11 cellular contexts compared by ENCODE assay signal in the genomic region with DNA sequence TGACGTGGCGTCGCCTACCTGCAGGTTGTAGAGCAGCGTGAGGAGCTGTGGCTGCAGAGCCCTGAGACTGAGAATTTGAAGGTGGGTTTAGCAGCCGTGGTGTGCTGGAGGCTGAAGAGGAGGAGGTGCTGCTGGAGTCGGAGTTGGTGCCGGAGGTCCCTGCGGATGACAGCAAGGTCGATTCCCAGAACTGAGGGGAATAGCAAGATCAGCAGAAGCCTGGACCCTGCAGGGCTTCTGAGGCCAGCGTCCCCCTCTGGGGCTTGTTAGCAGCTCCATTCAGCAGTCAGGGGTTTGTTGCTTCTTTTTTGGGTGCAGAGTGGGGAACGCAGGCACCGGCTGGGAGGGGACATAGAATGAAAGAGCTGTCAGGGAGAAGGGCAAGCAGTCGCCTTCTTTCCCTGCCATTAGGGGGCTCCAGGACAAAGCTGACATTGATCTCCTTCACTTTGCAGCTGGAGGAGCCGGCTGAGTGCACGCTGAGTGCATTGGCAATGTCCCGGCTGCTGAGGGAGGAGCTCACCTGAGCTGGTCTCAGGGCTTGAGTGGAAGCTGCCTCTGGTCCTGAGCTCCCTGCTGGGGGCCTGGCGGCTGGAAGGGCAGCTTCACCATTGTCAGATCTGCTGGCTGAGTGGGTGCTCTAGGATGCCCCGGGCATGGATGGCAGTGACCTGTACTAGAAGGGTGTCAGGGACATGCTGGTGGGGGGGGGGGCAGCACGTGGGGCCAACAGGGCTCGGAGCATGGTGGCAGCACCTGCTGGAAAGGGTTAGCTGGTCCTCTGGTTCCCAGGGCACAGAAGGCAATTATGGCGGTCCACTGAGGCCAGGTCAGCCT. TPM values are rescaled to one million over a fixed set of nuclear protein-coding genes. Genes with fewer than 3 reads are reported as not detected.
DNase-seq lines count a peak whose midpoint lies in the region; ATAC-seq, FAIRE-seq and TF ChIP-seq lines count a peak whose summit lies in the region.
"Had no signal": no experiment of that assay in that cellular context is flagged by ENCODE, and none has a peak within 500 bp of the region (broad histone marks: within the 10 kb centered on the region; RNA-seq: fewer than 3 reads in every experiment).

No MANE protein-coding gene starts in this region.

- no peak overlapping the region for H3K4me3 ChIP-seq in GM12878

- H3K36me3 ChIP-seq in GM12878 (ENCODE audit: control insufficient read depth in 2 of 2, insufficient read depth in 2 of 2, low read length in 1 of 2): no peaks in the 10 kb centered on the region

- RAD21 ChIA-PET in GM12878 (lab: Charles Lee; ENCODE audit: unreplicated experiment): interaction anchor here (0.5 to 3.7 kb wide), 3 partner anchors 20 to 298 kb away, joined by 3 to 12 read pairs (median 5); a partner anchor contains a TSS

- no peak overlapping the region for H3K9ac ChIP-seq in GM12878 (ENCODE audit: control insufficient read depth, insufficient read depth, low read length)

- H3K27me3 Mint-ChIP-seq in osteocyte (ENCODE audit: unreplicated experiment): peaks cover 37% of the 10 kb centered on the region

- no peaks in the 10 kb centered on the region for H3K9me3 ChIP-seq in GM12878 (replicated peaks; ENCODE audit: control insufficient read depth, insufficient read depth, low read length)

- no peak for TF ChIP-seq POLR2A in GM12878 (IDR thresholded peaks at IDR 0.05; ENCODE audit: low read depth, low read length)

- peaks cover 0 to 5% of the 10 kb centered on the region in 2 experiments for H3K27me3 ChIP-seq in GM12878 (replicated peaks in 1 of 2; ENCODE audit: control insufficient read depth in 2 of 2, insufficient read depth in 2 of 2, low read length in 1 of 2)

- TF ChIP-seq CTCF in GM12878 (IDR thresholded peaks at IDR 0.05 in 2 of 3, conservative IDR thresholded peaks at IDR 0.05 in 1 of 3; ENCODE audit: control insufficient read depth in 2 of 3, extremely low read depth in 1 of 3, insufficient read depth in 1 of 3, low read depth in 3 of 3, low read length in 3 of 3) (peak; percentile 23 to 33 (median 29); a peak in 3 of 6 replicates), osteocyte (IDR thresholded peaks at IDR 0.05) (peak; percentile 22)

- no peaks in the 10 kb centered on the region for H3K79me2 ChIP-seq in GM12878 (ENCODE audit: control insufficient read depth, insufficient read depth, low read length)

- no peak overlapping the region for H2AFZ ChIP-seq in GM12878 (ENCODE audit: control insufficient read depth, low read depth, low read length)

- peaks cover 3% of the 10 kb centered on the region for H3K4me1 Mint-ChIP-seq in osteocyte (ENCODE audit: unreplicated experiment)

- SMC1A ChIA-PET in GM12878 (lab: Charles Lee; ENCODE audit: uncharacterized antibody, unreplicated experiment): interaction anchor here (1.0 to 4.2 kb wide), 3 partner anchors 29 to 297 kb away, joined by 3 to 21 read pairs (median 14); no protein-coding TSS in a partner anchor

- DNase-seq in DMS 273 (lab: John Stamatoyannopoulos, UW; ENCODE audit: unreplicated experiment) (peak; percentile 65), DMS 273 treated with DMSO at 0.1 percent for 48 hours (lab: John Stamatoyannopoulos, UW) (no peak), NAMALWA (ENCODE audit: low spot score) (peak; percentile 54), GM12878 (ENCODE audit: low read depth, low spot score) (no peak), osteocyte (ENCODE audit: extremely low spot score, unreplicated experiment) (no peak), NCI-H2029 (lab: John Stamatoyannopoulos, UW) (no peak), hepatic stellate cell (ENCODE audit: low spot score) (no peak)
- DNase-seq: IMR-90 had no signal

- CTCF ChIA-PET in GM12878 (lab: Yijun Ruan, JAX): interaction anchor here (0.7 to 5.0 kb wide), 7 partner anchors 13 to 350 kb away, joined by 3 to 61 read pairs (median 3); no protein-coding TSS in a partner anchor

- no peak for TF ChIP-seq EP300 in GM12878 (IDR thresholded peaks at IDR 0.05; ENCODE audit: borderline replicate concordance in 1 of 2, control insufficient read depth in 1 of 2, low read depth in 2 of 2, low read length in 2 of 2)

- no TSS peak for BruUV-seq in GM12878 (replicated peaks; lab: Mats Ljungman, UMichigan)

- intact Hi-C loops in GM12878 (cut with micrococcal nuclease; ENCODE audit: unreplicated experiment): loop anchor here (10.0 kb wide), 1 partner anchor 137 kb away; no protein-coding TSS in a partner anchor

- no peak overlapping the region for H3K27ac ChIP-seq in GM12878 (ENCODE audit: control insufficient read depth, insufficient read depth)

- in situ Hi-C loops in GM12878 (cut with MboI): loop anchor here (5.0 kb wide), 1 partner anchor 299 kb away; no protein-coding TSS in a partner anchor

- ATAC-seq in GM12878: peak; percentile 40
- no peak for ATAC-seq in HG02571 (IDR thresholded peaks at IDR 0.05; ENCODE audit: unreplicated experiment)

- no peaks in the 10 kb centered on the region for H3K36me3 Mint-ChIP-seq in osteocyte (ENCODE audit: unreplicated experiment)

- no peak for FAIRE-seq in GM12878 (lab: Jason Lieb, UNC)
- FAIRE-seq: A204.1 had no signal

- WGBS in GM12878 (ENCODE audit: insufficient coverage, insufficient replicate concordance, low lambda C conversion rate, missing lambda C conversion rate): 18% methylated on average over 21 of the region's 21 CpGs

- no peak overlapping the region for H3K27ac Mint-ChIP-seq in osteocyte (ENCODE audit: unreplicated experiment)

- no peaks in the 10 kb centered on the region for H3K9me3 Mint-ChIP-seq in osteocyte (ENCODE audit: unreplicated experiment)

- no peak overlapping the region for H3K4me3 Mint-ChIP-seq in osteocyte (ENCODE audit: unreplicated experiment)

- no peaks in the 10 kb centered on the region for H4K20me1 ChIP-seq in GM12878 (ENCODE audit: control insufficient read depth, insufficient read depth)

- no peak overlapping the region for H3K4me2 ChIP-seq in GM12878 (ENCODE audit: control insufficient read depth, insufficient read depth)

- H3K4me1 ChIP-seq in GM12878 (ENCODE audit: control insufficient read depth, insufficient read depth, low read length): no peaks in the 10 kb centered on the region

- POLR2A ChIA-PET in GM12878 (lab: Charles Lee): no interaction called here

- no peak for TF ChIP-seq RAD21 in GM12878 (IDR thresholded peaks at IDR 0.05; ENCODE audit: insufficient read depth, low read depth, low read length)

TF ChIP-seq in GM12878, 131 proteins besides CTCF, POLR2A, EP300 and RAD21:
- TF ChIP-seq NR2C1 (IDR thresholded peaks at IDR 0.05) (no peak), PAX5 (IDR thresholded peaks at IDR 0.05; ENCODE audit: borderline replicate concordance, low read depth, low read length) (no peak), PAX8 (IDR thresholded peaks at IDR 0.05) (no peak), MTA3 (IDR thresholded peaks at IDR 0.05; ENCODE audit: borderline replicate concordance, low read length) (no peak), YY1 (IDR thresholded peaks at IDR 0.05; ENCODE audit: low read depth, low read length) (no peak), HDAC6 (IDR thresholded peaks at IDR 0.05; ENCODE audit: unreplicated experiment) (no peak), SMARCA5 (IDR thresholded peaks at IDR 0.05) (no peak), BACH1 (IDR thresholded peaks at IDR 0.05; ENCODE audit: borderline replicate concordance) (no peak)
- TF ChIP-seq, protein P1, sequence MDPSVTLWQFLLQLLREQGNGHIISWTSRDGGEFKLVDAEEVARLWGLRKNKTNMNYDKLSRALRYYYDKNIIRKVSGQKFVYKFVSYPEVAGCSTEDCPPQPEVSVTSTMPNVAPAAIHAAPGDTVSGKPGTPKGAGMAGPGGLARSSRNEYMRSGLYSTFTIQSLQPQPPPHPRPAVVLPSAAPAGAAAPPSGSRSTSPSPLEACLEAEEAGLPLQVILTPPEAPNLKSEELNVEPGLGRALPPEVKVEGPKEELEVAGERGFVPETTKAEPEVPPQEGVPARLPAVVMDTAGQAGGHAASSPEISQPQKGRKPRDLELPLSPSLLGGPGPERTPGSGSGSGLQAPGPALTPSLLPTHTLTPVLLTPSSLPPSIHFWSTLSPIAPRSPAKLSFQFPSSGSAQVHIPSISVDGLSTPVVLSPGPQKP (IDR thresholded peaks at IDR 0.05; ENCODE audit: low read depth, low read length): no peak
TF ChIP-seq in GM12878: peak in this region for 0.

RNA-seq across cellular contexts. Expression of a gene that starts 20.8 kb away (rescaled TPM):
- not detected in 2 replicates for total RNA-seq in GM12878 (2013; cell fraction: nucleolus; rRNA removed)
- total RNA-seq in GM12878 (2014; rRNA removed): not detected in 2 replicates
- total RNA-seq in GM12878 (2014; rRNA removed; fragmentation: Illumina TruSeq; extraction: Trizol): not detected in 2 replicates
- not detected in 2 replicates for total RNA-seq in GM12878 (2021)
- polyA plus RNA-seq in GM12878 (2011; ENCODE audit: low read depth): not detected
- polyA plus RNA-seq in GM12878 (2011; rRNA removed): not detected in 2 replicates
- not detected in 2 replicates for polyA plus RNA-seq in GM12878 (2011; cell fraction: cytosol; rRNA removed)
- polyA plus RNA-seq in GM12878 (2011; cell fraction: nucleus; rRNA removed): not detected in 2 replicates
- not detected in 2 replicates for polyA plus RNA-seq in GM12878 (2012)
- polyA plus RNA-seq in GM12878 (2014; fragmentation: Illumina TruSeq; extraction: Trizol): not detected in 2 replicates
- not detected for polyA plus RNA-seq in GM12878 (2014; fragmentation: Nextera tagmentation; extraction: Ambion mirVana)
- polyA plus RNA-seq in GM12878 (2014; rRNA removed): not detected in 2 replicates
- polyA plus RNA-seq in GM12878 (2016; fragmentation: Nextera tagmentation; extraction: Ambion mirVana): not detected
- polyA minus RNA-seq in GM12878 (2011; rRNA and poly(A)+ RNA removed): not detected in 2 replicates
- polyA minus RNA-seq in GM12878 (2011; cell fraction: cytosol; rRNA and poly(A)+ RNA removed): not detected in 2 replicates
- polyA minus RNA-seq in GM12878 (2011; cell fraction: nucleus; rRNA and poly(A)+ RNA removed): not detected in 2 replicates
- total RNA-seq in osteocyte: not detected in 2 replicates
- total RNA-seq: IMR-90, pulmonary artery endothelial cell had no signal
- polyA plus RNA-seq: IMR-90 had no signal

RNA-seq across cellular contexts. Expression of a gene that starts 24.5 kb away (rescaled TPM):
- 19.1 and 27.5 TPM in 2 replicates for total RNA-seq in GM12878 (2013; cell fraction: nucleolus; rRNA removed)
- total RNA-seq in GM12878 (2014; rRNA removed) (0.68 and 1.5 TPM in 2 replicates), GM12878 (2014; rRNA removed; fragmentation: Illumina TruSeq; extraction: Trizol) (0.45 and 0.74 TPM in 2 replicates), GM12878 (2021) (1.3 and 1.4 TPM in 2 replicates), osteocyte (3.1 and 4.1 TPM in 2 replicates)
- 0.30 TPM for polyA plus RNA-seq in GM12878 (2011; ENCODE audit: low read depth)
- polyA plus RNA-seq in GM12878 (2011; rRNA removed) (0.59 and 1.8 TPM in 2 replicates), GM12878 (2014; fragmentation: Illumina TruSeq; extraction: Trizol) (0.33 and 0.53 TPM in 2 replicates), GM12878 (2014; fragmentation: Nextera tagmentation; extraction: Ambion mirVana) (under 1 TPM; 0.08 to 0.11 TPM), GM12878 (2014; rRNA removed) (1.4 and 1.9 TPM in 2 replicates), GM12878 (2016; fragmentation: Nextera tagmentation; extraction: Ambion mirVana) (under 1 TPM; 0.12 to 0.28 TPM)
- 1.8 and 2.2 TPM in 2 replicates for polyA plus RNA-seq in GM12878 (2011; cell fraction: cytosol; rRNA removed)
- polyA plus RNA-seq in GM12878 (2011; cell fraction: nucleus; rRNA removed): 5.1 and 5.4 TPM in 2 replicates
- polyA plus RNA-seq in GM12878 (2012): 1.1 and 1.6 TPM in 2 replicates
- 3.3 and 4.6 TPM in 2 replicates for polyA minus RNA-seq in GM12878 (2011; rRNA and poly(A)+ RNA removed)
- polyA minus RNA-seq in GM12878 (2011; cell fraction: cytosol; rRNA and poly(A)+ RNA removed): 1.5 and 2.1 TPM in 2 replicates
- polyA minus RNA-seq in GM12878 (2011; cell fraction: nucleus; rRNA and poly(A)+ RNA removed): 4.8 and 6.5 TPM in 2 replicates

Comparison
In these comparisons a context has a peak if more than half of its experiments do, and no peak if none do; other contexts are left out.
1. DNase-seq: peak in DMS 273 (single experiment) and NAMALWA (single experiment); none in DMS 273 treated with DMSO at 0.1 percent for 48 hours (single experiment), GM12878 (single experiment), osteocyte (single experiment), NCI-H2029 (single experiment) and hepatic stellate cell (single experiment).